Comparison of ENCODE assay signal across 23 cellular contexts in genomic region chr9:89047667-89048066, GRCh38.
"Had no signal": no experiment of that assay in that cellular context is flagged by ENCODE, and none has a peak within 500 bp of the region (broad histone marks: within the 10 kb centered on the region; RNA-seq: fewer than 3 reads in every experiment).

No MANE protein-coding gene starts in this region.

- DNase-seq: colonic mucosa; cortex of kidney; dermis blood vessel endothelial cell; dorsolateral prefrontal cortex; effector CD4-positive, alpha-beta T cell; effector CD8-positive, alpha-beta T cell; effector memory CD4-positive, alpha-beta T cell; effector memory CD8-positive, alpha-beta T cell; endodermal cell; erythroblast; esophagus squamous epithelium; foreskin fibroblast; foreskin keratinocyte; foreskin melanocyte; gastrocnemius medialis; glutamatergic neuron; heart left ventricle; heart right ventricle had no signal

- H3K27me3 ChIP-seq: colonic mucosa, dorsolateral prefrontal cortex, esophagus squamous epithelium, foreskin keratinocyte, gastrocnemius medialis, gastroesophageal sphincter, heart left ventricle had no signal

- H3K27ac Mint-ChIP-seq: dendritic cell treated with granulocyte-macrophage colony-stimulating factor and Interleukin-4, amounts not matched to agents 40 ng/mL and 50 ng/mL, for 4 days; effector memory CD8-positive, alpha-beta T cell; endodermal cell had no signal

- H3K9me3 ChIP-seq: colonic mucosa, esophagus squamous epithelium, gastrocnemius medialis, gastroesophageal sphincter, heart left ventricle, heart right ventricle had no signal

- H3K36me3 ChIP-seq: colonic mucosa, esophagus squamous epithelium, gastrocnemius medialis, gastroesophageal sphincter, heart left ventricle, heart right ventricle had no signal

- H3K4me1 ChIP-seq: colonic mucosa, esophagus squamous epithelium, foreskin keratinocyte, gastrocnemius medialis, gastroesophageal sphincter had no signal

- ATAC-seq: effector memory CD8-positive, alpha-beta T cell; esophagus mucosa; foreskin keratinocyte; gastrocnemius medialis; gastroesophageal sphincter had no signal

- H3K4me3 ChIP-seq: colonic mucosa, coronary artery, dorsolateral prefrontal cortex, esophagus squamous epithelium, gastrocnemius medialis, gastroesophageal sphincter, heart right ventricle had no signal

- H3K27ac ChIP-seq: colonic mucosa, coronary artery, epithelial cell of prostate, esophagus squamous epithelium, foreskin keratinocyte, gastrocnemius medialis, gastroesophageal sphincter, heart left ventricle, heart right ventricle had no signal

- H3K4me3 Mint-ChIP-seq: dendritic cell treated with granulocyte-macrophage colony-stimulating factor and Interleukin-4, amounts not matched to agents 40 ng/mL and 50 ng/mL, for 4 days; effector memory CD8-positive, alpha-beta T cell; endodermal cell had no signal

- H3K9me3 Mint-ChIP-seq: dendritic cell treated with granulocyte-macrophage colony-stimulating factor and Interleukin-4, amounts not matched to agents 40 ng/mL and 50 ng/mL, for 4 days; effector memory CD8-positive, alpha-beta T cell; endodermal cell had no signal
